In the genomic region with DNA sequence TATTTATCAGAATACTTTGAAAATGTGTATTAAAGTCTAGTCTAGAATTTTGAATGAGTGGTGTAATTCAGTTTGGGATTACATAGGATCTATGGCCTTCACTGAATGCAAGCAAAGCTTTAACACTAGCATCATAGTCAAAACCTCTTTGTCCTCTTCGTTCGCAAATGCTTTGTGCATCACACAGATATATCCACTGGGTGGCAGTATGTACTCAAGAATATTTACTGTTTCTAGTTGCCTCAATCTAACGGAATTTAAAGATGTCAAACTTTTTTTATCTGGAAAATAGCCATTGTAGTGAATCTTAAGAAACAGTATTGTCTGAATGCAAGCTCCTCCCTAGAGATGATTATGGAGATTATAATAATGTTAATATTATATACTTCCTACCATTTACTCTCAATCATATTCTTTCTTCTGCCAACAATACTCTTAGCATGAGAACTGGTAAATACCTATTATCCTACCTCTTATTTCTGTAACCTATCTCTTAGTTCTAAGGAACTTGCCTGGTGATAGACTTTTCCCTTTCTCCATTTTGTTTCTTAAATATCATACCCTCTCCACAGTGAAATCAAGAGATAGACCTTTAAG, we compare ENCODE assay signal across 8 cellular contexts. TPM values are rescaled to one million over a fixed set of nuclear protein-coding genes. Genes with fewer than 3 reads are reported as not detected.
A peak's percentile ranks its signal among the peaks of the same experiment; 100 is the strongest.
DNase-seq lines count a peak whose midpoint lies in the region; ATAC-seq and TF ChIP-seq lines count a peak whose summit lies in the region.

No MANE protein-coding gene starts in this region.

- no peak overlapping the region for H3K4me2 ChIP-seq in HCT116 (ENCODE audit: low read length)

- no peaks in the 10 kb centered on the region for H3K9me3 Mint-ChIP-seq in activated naive CD4-positive, alpha-beta T cell treated with anti-CD3 and anti-CD28 coated beads, Interleukin-2, amount 50 U/mL, for 72 hours

- TF ChIP-seq CTCF in HCT116 (IDR thresholded peaks at IDR 0.05 in 2 of 3, conservative IDR thresholded peaks at IDR 0.05 in 1 of 3; ENCODE audit: borderline replicate concordance in 1 of 3, insufficient read depth in 1 of 3, low read depth in 2 of 3, low read length in 2 of 3), result peak; percentile 62 to 83 (median 62)
- peak; percentile 61 for TF ChIP-seq CTCF in cardiac muscle cell (IDR thresholded peaks at IDR 0.05; ENCODE audit: low read depth, low read length)
- TF ChIP-seq CTCF in psoas muscle (IDR thresholded peaks at IDR 0.05), result peak; percentile 88

- H3K4me3 ChIP-seq in HCT116 (replicated peaks in 1 of 2; ENCODE audit: low read depth in 1 of 2, low read length in 2 of 2) (no peak overlapping the region), cardiac muscle cell (no peak overlapping the region), psoas muscle (no peak overlapping the region)

- no peak for TF ChIP-seq POLR2A in HCT116 (IDR thresholded peaks at IDR 0.05; ENCODE audit: borderline replicate concordance, extremely low read depth, insufficient read depth, insufficient read length)

- H3K27ac ChIP-seq in HCT116 (ENCODE audit: low read depth, low read length), result no peak overlapping the region
- H3K27ac ChIP-seq in cardiac muscle cell, result no peak overlapping the region
- no peak overlapping the region for H3K27ac ChIP-seq in psoas muscle

- intact Hi-C loops in HCT116 (cut with micrococcal nuclease) (loop anchor here (1.0 to 10.0 kb wide), 3 partner anchors 566 to 1399 kb away; no protein-coding TSS in a partner anchor), psoas muscle (cut with DNase I) (loop anchor here (2.0 to 10.0 kb wide), 5 partner anchors 142 to 1069 kb away; no protein-coding TSS in a partner anchor)

- H2AFZ ChIP-seq in HCT116 (ENCODE audit: low read depth, low read length, poor library complexity, severe bottlenecking), result peak overlapping the region; percentile 72

- peak; percentile 83 for ATAC-seq in HCT116
- peak; percentile 43 to 55 for ATAC-seq in activated naive CD4-positive, alpha-beta T cell treated with anti-CD3 and anti-CD28 coated beads, Interleukin-2, amount 50 U/mL, for 72 hours
- ATAC-seq in psoas muscle, result peak; percentile 66 to 89 (median 82)
- no peak for ATAC-seq in HG03196 (IDR thresholded peaks at IDR 0.05; ENCODE audit: unreplicated experiment)
- ATAC-seq in GM21786 (IDR thresholded peaks at IDR 0.05; ENCODE audit: unreplicated experiment), result no peak

- H3K9me3 ChIP-seq in HCT116 (ENCODE audit: control insufficient read depth in 1 of 2, insufficient read depth in 1 of 2, low read depth in 1 of 2, low read length in 2 of 2), result no peaks in the 10 kb centered on the region
- H3K9me3 ChIP-seq in cardiac muscle cell (ENCODE audit: low read depth), result no peaks in the 10 kb centered on the region
- no peaks in the 10 kb centered on the region for H3K9me3 ChIP-seq in psoas muscle

- WGBS in psoas muscle, 3 donors, result 0 to 2% (median 1%) methylated on average over 3 of the region's 3 CpGs

- POLR2A ChIA-PET in HCT116 (lab: Charles Lee), result no interaction called here

- DNase-seq in DMS53 (lab: John Stamatoyannopoulos, UW) (peak; percentile 70), HCT116 (ENCODE audit: low read depth, low spot score) (peak; percentile 58), NCI-H526 treated with DMSO at 0.1 percent for 48 hours (lab: John Stamatoyannopoulos, UW) (peak; percentile 27), cardiac muscle cell (ENCODE audit: low read depth in 1 of 2, low spot score in 1 of 2) (peak; percentile 75 to 79), psoas muscle (no peak)
- peak in 1 of 2 donors; percentile 36 for DNase-seq in activated naive CD4-positive, alpha-beta T cell treated with anti-CD3 and anti-CD28 coated beads, Interleukin-2, amount 50 U/mL, for 72 hours (ENCODE audit: low spot score in 2 of 2)

- TF ChIP-seq RAD21 in HCT116 (IDR thresholded peaks at IDR 0.05; ENCODE audit: low read depth), result peak; percentile 87

- H3K27ac Mint-ChIP-seq in activated naive CD4-positive, alpha-beta T cell treated with anti-CD3 and anti-CD28 coated beads, Interleukin-2, amount 50 U/mL, for 72 hours, result no peak overlapping the region

- H3K79me2 ChIP-seq in HCT116 (ENCODE audit: insufficient read depth, low read length), result no peaks in the 10 kb centered on the region

- no TSS peak for BruUV-seq in HCT116 (replicated peaks; lab: Mats Ljungman, UMichigan)

- CTCF ChIA-PET in HCT116 (lab: Charles Lee), result interaction anchor here (0.6 to 1.7 kb wide), 9 partner anchors 9 to 568 kb away, joined by 3 to 12 read pairs (median 5); no protein-coding TSS in a partner anchor

- H3K9ac ChIP-seq in HCT116 (ENCODE audit: low read length), result no peak overlapping the region

- H3K4me1 ChIP-seq in HCT116 (ENCODE audit: control insufficient read depth in 1 of 2, insufficient read depth in 2 of 2, low read length in 2 of 2) (peaks cover 0 to 7% of the 10 kb centered on the region in 2 experiments; a peak in 2 of 4 replicates), cardiac muscle cell (ENCODE audit: low read depth) (peaks cover 11% of the 10 kb centered on the region), psoas muscle (peaks cover 6% of the 10 kb centered on the region)

- no peaks in the 10 kb centered on the region for H3K9me2 ChIP-seq in HCT116 (ENCODE audit: insufficient read depth)

- H4K20me1 ChIP-seq in HCT116 (ENCODE audit: insufficient read depth), result no peaks in the 10 kb centered on the region

- RAD21 ChIA-PET in HCT116 (lab: Charles Lee; ENCODE audit: low non-redundant PET in 1 of 2, low total read pairs in 2 of 2, uncharacterized antibody in 2 of 2, unreplicated experiment in 2 of 2), result interaction anchor here (0.6 to 1.1 kb wide), 3 partner anchors 532 to 538 kb away, joined by 3 to 7 read pairs (median 3); no protein-coding TSS in a partner anchor

- H3K36me3 ChIP-seq in HCT116 (ENCODE audit: control insufficient read depth in 1 of 2, insufficient read depth in 2 of 2, low read length in 2 of 2), result no peaks in the 10 kb centered on the region
- no peaks in the 10 kb centered on the region for H3K36me3 ChIP-seq in cardiac muscle cell
- no peaks in the 10 kb centered on the region for H3K36me3 ChIP-seq in psoas muscle (ENCODE audit: insufficient read depth in 1 of 2, low read depth in 1 of 2)

- no peaks in the 10 kb centered on the region for H3K36me3 Mint-ChIP-seq in activated naive CD4-positive, alpha-beta T cell treated with anti-CD3 and anti-CD28 coated beads, Interleukin-2, amount 50 U/mL, for 72 hours

- H3K27me3 ChIP-seq in HCT116 (ENCODE audit: insufficient read depth, low read length), result no peaks in the 10 kb centered on the region
- H3K27me3 ChIP-seq in cardiac muscle cell, result no peaks in the 10 kb centered on the region
- H3K27me3 ChIP-seq in psoas muscle (ENCODE audit: insufficient read depth in 3 of 3, low read length in 2 of 3), result no peaks in the 10 kb centered on the region

TF ChIP-seq in HCT116, 20 proteins besides CTCF, POLR2A, EP300 and RAD21:
- TF ChIP-seq, protein P1, sequence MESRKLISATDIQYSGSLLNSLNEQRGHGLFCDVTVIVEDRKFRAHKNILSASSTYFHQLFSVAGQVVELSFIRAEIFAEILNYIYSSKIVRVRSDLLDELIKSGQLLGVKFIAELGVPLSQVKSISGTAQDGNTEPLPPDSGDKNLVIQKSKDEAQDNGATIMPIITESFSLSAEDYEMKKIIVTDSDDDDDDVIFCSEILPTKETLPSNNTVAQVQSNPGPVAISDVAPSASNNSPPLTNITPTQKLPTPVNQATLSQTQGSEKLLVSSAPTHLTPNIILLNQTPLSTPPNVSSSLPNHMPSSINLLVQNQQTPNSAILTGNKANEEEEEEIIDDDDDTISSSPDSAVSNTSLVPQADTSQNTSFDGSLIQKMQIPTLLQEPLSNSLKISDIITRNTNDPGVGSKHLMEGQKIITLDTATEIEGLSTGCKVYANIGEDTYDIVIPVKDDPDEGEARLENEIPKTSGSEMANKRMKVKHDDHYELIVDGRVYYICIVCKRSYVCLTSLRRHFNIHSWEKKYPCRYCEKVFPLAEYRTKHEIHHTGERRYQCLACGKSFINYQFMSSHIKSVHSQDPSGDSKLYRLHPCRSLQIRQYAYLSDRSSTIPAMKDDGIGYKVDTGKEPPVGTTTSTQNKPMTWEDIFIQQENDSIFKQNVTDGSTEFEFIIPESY (IDR thresholded peaks at IDR 0.05; ENCODE audit: extremely low read depth, insufficient replicate concordance, low read length), result no peak
- TF ChIP-seq EGR1 (IDR thresholded peaks at IDR 0.05; ENCODE audit: low read depth) (no peak), JUND (IDR thresholded peaks at IDR 0.05) (no peak)
- TF ChIP-seq, protein P2, sequence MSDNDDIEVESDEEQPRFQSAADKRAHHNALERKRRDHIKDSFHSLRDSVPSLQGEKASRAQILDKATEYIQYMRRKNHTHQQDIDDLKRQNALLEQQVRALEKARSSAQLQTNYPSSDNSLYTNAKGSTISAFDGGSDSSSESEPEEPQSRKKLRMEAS (IDR thresholded peaks at IDR 0.05), result no peak

RNA-seq across cellular contexts. Expression of a gene that starts 25.8 kb away (rescaled TPM):
- total RNA-seq in HCT116 (2021; ENCODE audit: unreplicated experiment) (2.6 TPM), cardiac muscle cell (0.48 and 0.99 TPM in 2 replicates), psoas muscle (1 to 10 TPM; 1.2 to 2.4 (median 1.8) TPM)
- 0.90 and 1.3 TPM in 2 replicates for polyA plus RNA-seq in HCT116 (2012)
- 1 to 10 TPM in 1 of 2 donors, under 1 TPM in 1; 0.87 to 3.7 TPM for total RNA-seq in activated naive CD4-positive, alpha-beta T cell treated with anti-CD3 and anti-CD28 coated beads, Interleukin-2, amount 50 U/mL, for 72 hours
- polyA plus RNA-seq in cardiac muscle cell (2.8 and 3.7 TPM in 2 replicates), psoas muscle (1 to 10 TPM in 2 of 3 donors, under 1 TPM in 1; 0.35 to 3.2 (median 2.9) TPM)

RNA-seq across cellular contexts. Expression of a gene that starts 26.0 kb away (rescaled TPM):
- total RNA-seq in HCT116 (2021; ENCODE audit: unreplicated experiment) (5.8 TPM), cardiac muscle cell (1.6 and 4.1 TPM in 2 replicates), psoas muscle (1 to 10 TPM in 2 of 4 donors, under 1 TPM in 2; 0.63 to 1.6 (median 0.97) TPM)
- polyA plus RNA-seq in HCT116 (2012), result 0.99 and 1.2 TPM in 2 replicates
- 1 to 10 TPM in 1 of 2 donors, under 1 TPM in 1; 0.25 to 2.8 TPM for total RNA-seq in activated naive CD4-positive, alpha-beta T cell treated with anti-CD3 and anti-CD28 coated beads, Interleukin-2, amount 50 U/mL, for 72 hours
- polyA plus RNA-seq in cardiac muscle cell (6.1 and 8.0 TPM in 2 replicates), psoas muscle (1 to 10 TPM in 1 of 3 donors, under 1 TPM in 2; 0.15 to 1.3 (median 0.70) TPM)

Comparison
In these comparisons a context has a peak if more than half of its experiments do, and no peak if none do; other contexts are left out.
1. DNase-seq: peak in DMS53 (single experiment), HCT116 (single experiment), NCI-H526 treated with DMSO at 0.1 percent for 48 hours (single experiment) and cardiac muscle cell (2 of 2); none in psoas muscle (0 of 2).
2. ATAC-seq: peak in HCT116 (single experiment), activated naive CD4-positive, alpha-beta T cell treated with anti-CD3 and anti-CD28 coated beads, Interleukin-2, amount 50 U/mL, for 72 hours (2 of 2) and psoas muscle (4 of 4); none in HG03196 (single experiment) and GM21786 (single experiment).
3. Peak in every context shown above with its lines, with median percentiles within 50 percentile points of each other: CTCF ChIP-seq.